1 cellular context compared by ENCODE assay signal in genomic region chr1:180527270-180527669, GRCh38.
TF ChIP-seq lines count a peak whose summit lies in the region.

No MANE protein-coding gene starts in this region.

TF ChIP-seq in K562, 482 proteins besides CTCF, POLR2A, EP300 and RAD21 (continued from another document and continues in another):
- no peak for TF ChIP-seq NKRF (IDR thresholded peaks at IDR 0.05; ENCODE audit: borderline replicate concordance)
- TF ChIP-seq MAZ (CRISPR knock-in tag; conservative IDR thresholded peaks at IDR 0.05 in 1 of 2, IDR thresholded peaks at IDR 0.05 in 1 of 2), result 0 out of 4 replicates have a peak, but pooled peaks of 1 of the 2 experiments have one; percentile 19
- TF ChIP-seq FOXM1 (IDR thresholded peaks at IDR 0.05; ENCODE audit: low read depth), result no peak
- TF ChIP-seq FOXM1 (CRISPR knock-in tag; IDR thresholded peaks at IDR 0.05; ENCODE audit: low read depth), result no peak
- TF ChIP-seq ZFX (CRISPR knock-in tag; IDR thresholded peaks at IDR 0.05), result peak; percentile 45; the same call in 1 of the 2 replicates
- TF ChIP-seq MNT (conservative IDR thresholded peaks at IDR 0.05), result no peak
- no peak for TF ChIP-seq ZFP1 (CRISPR knock-in tag; IDR thresholded peaks at IDR 0.05)
- no peak for TF ChIP-seq SP1 (CRISPR knock-in tag; IDR thresholded peaks at IDR 0.05)
- TF ChIP-seq ZC3H8 (IDR thresholded peaks at IDR 0.05), result no peak
- TF ChIP-seq ZNF263 (CRISPR knock-in tag; IDR thresholded peaks at IDR 0.05; ENCODE audit: borderline replicate concordance), result no peak
- peak; percentile 22; the same call in 1 of the 2 replicates for TF ChIP-seq RAD51 (IDR thresholded peaks at IDR 0.05; ENCODE audit: borderline replicate concordance, low read depth)
- peak; percentile 72; the same call in 1 of the 2 replicates for TF ChIP-seq GATAD2A (IDR thresholded peaks at IDR 0.05)
- no peak for TF ChIP-seq FOXO4 (CRISPR knock-in tag; IDR thresholded peaks at IDR 0.05)
- 0 out of 4 replicates have a peak, but pooled peaks of 1 of the 2 experiments have one; percentile 5 for TF ChIP-seq NRF1 (conservative IDR thresholded peaks at IDR 0.05 in 1 of 2, IDR thresholded peaks at IDR 0.05 in 1 of 2)
- no peak for TF ChIP-seq STAG1 (CRISPR knock-in tag; IDR thresholded peaks at IDR 0.05; ENCODE audit: borderline replicate concordance)
- no peak for TF ChIP-seq ZBTB26 (CRISPR knock-in tag; IDR thresholded peaks at IDR 0.05)
- no peak for TF ChIP-seq ZNF584 (CRISPR knock-in tag; IDR thresholded peaks at IDR 0.05; ENCODE audit: low read depth)
- no peak for TF ChIP-seq IRF2 (CRISPR knock-in tag; IDR thresholded peaks at IDR 0.05)
- peak; percentile 24; the same call in 1 of the 2 replicates for TF ChIP-seq MTA1 (IDR thresholded peaks at IDR 0.05; ENCODE audit: borderline replicate concordance)
- TF ChIP-seq ZEB2 (IDR thresholded peaks at IDR 0.05), result peak; percentile 89
- no peak for TF ChIP-seq TEAD2 (tag; IDR thresholded peaks at IDR 0.05)
- no peak for TF ChIP-seq NFYB (IDR thresholded peaks at IDR 0.05; ENCODE audit: extremely low read depth, insufficient read length)
- TF ChIP-seq ARID3A (IDR thresholded peaks at IDR 0.05; ENCODE audit: borderline replicate concordance, low read depth, low read length), result no peak
- TF ChIP-seq CBFA2T2 (conservative IDR thresholded peaks at IDR 0.05), result peak; percentile 35; the same call in 1 of the 2 replicates
- TF ChIP-seq ZNF75A (CRISPR knock-in tag; IDR thresholded peaks at IDR 0.05), result no peak
- no peak for TF ChIP-seq POLR3G (IDR thresholded peaks at IDR 0.05; ENCODE audit: extremely low read depth, insufficient read length, insufficient replicate concordance)
- no peak for TF ChIP-seq PRMT5 (CRISPR knock-in tag; IDR thresholded peaks at IDR 0.05)
- no peak; the same call in 1 of the 2 replicates for TF ChIP-seq MBD2 (IDR thresholded peaks at IDR 0.05; ENCODE audit: borderline replicate concordance, low read depth)
- TF ChIP-seq NCOR1 (IDR thresholded peaks at IDR 0.05), result peak; percentile 25; the same call in 1 of the 2 replicates
- no peak for TF ChIP-seq IRF9 (tag; IDR thresholded peaks at IDR 0.05)
- no peak for TF ChIP-seq PATZ1 (CRISPR knock-in tag; IDR thresholded peaks at IDR 0.05; ENCODE audit: borderline replicate concordance)
- TF ChIP-seq RFX7 (CRISPR knock-in tag; IDR thresholded peaks at IDR 0.05), result no peak
- no peak for TF ChIP-seq ZNF217 (CRISPR knock-in tag; IDR thresholded peaks at IDR 0.05)
- TF ChIP-seq SRSF1 (IDR thresholded peaks at IDR 0.05; ENCODE audit: low read depth, low read length), result no peak
- no peak for TF ChIP-seq ZBTB43 (CRISPR knock-in tag; IDR thresholded peaks at IDR 0.05)
- peak; percentile 34; the same call in 1 of the 2 replicates for TF ChIP-seq SMARCC2 (IDR thresholded peaks at IDR 0.05; ENCODE audit: low read depth)
- no peak for TF ChIP-seq ZNF253 (CRISPR knock-in tag; conservative IDR thresholded peaks at IDR 0.05)
- no peak for TF ChIP-seq ZNF347 (CRISPR knock-in tag; IDR thresholded peaks at IDR 0.05; ENCODE audit: low read depth)
- TF ChIP-seq TAL1 (IDR thresholded peaks at IDR 0.05), result 0 out of 2 replicates have a peak, but pooled peaks have one; percentile 0
- TF ChIP-seq AFF1 (IDR thresholded peaks at IDR 0.05; ENCODE audit: low read depth in 1 of 2, partially characterized antibody in 2 of 2), result no peak
- TF ChIP-seq DACH1 (IDR thresholded peaks at IDR 0.05; ENCODE audit: partially characterized antibody), result no peak
- peak; percentile 75 for TF ChIP-seq SMARCA4 (IDR thresholded peaks at IDR 0.05)
- no peak for TF ChIP-seq ETV6 (IDR thresholded peaks at IDR 0.05; ENCODE audit: borderline replicate concordance in 1 of 2, low read depth in 2 of 2, low read length in 1 of 2)
- no peak for TF ChIP-seq ETV6 (CRISPR knock-in tag; IDR thresholded peaks at IDR 0.05; ENCODE audit: borderline replicate concordance)
- no peak for TF ChIP-seq FOXA3 (CRISPR knock-in tag; conservative IDR thresholded peaks at IDR 0.05 in 1 of 2, IDR thresholded peaks at IDR 0.05 in 1 of 2)
- no peak for TF ChIP-seq KAT8 (IDR thresholded peaks at IDR 0.05; ENCODE audit: low read depth)
- TF ChIP-seq CC2D1A (IDR thresholded peaks at IDR 0.05), result no peak
- no peak for TF ChIP-seq MCM5 (IDR thresholded peaks at IDR 0.05; ENCODE audit: low read depth)
- TF ChIP-seq TGIF2 (CRISPR knock-in tag; IDR thresholded peaks at IDR 0.05), result no peak
- TF ChIP-seq RUNX1 (IDR thresholded peaks at IDR 0.05; ENCODE audit: low read depth), result no peak
- peak; percentile 35; the same call in 1 of the 2 replicates for TF ChIP-seq PKNOX1 (IDR thresholded peaks at IDR 0.05)
